In the genomic region with DNA sequence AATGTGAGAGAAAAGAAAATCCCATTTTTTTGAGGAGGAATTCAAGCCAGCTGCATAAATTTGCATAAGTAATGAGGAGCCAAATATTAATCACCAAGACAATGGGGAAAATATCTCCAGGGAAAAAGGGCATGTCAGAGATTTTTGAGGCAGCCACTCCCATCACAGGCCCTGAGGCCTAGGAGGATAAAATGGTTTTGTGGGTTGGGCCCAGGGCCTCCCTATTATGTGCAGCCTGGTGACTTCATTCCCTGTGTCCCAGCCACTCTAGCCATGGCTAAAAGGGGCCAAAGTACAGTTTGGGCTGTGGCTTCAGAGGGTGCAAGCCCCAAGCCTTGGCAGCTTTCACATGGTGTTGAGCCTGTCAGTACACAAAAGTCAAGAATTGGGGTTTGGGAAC, we compare ENCODE assay signal across 37 cellular contexts.
"Had no signal": no experiment of that assay in that cellular context is flagged by ENCODE, and none has a peak within 500 bp of the region (broad histone marks: within the 10 kb centered on the region; RNA-seq: fewer than 3 reads in every experiment).

No MANE protein-coding gene starts in this region.

- DNase-seq: activated B cell treated with CpG ODN at 0.5 μM for 24 hours; activated CD4-positive, alpha-beta memory T cell treated with anti-CD3 and anti-CD28 coated beads for 36 hours; activated CD4-positive, alpha-beta T cell treated with anti-CD3 and anti-CD28 coated beads for 4 hours; activated CD4-positive, alpha-beta T cell treated with anti-CD3 and anti-CD28 coated beads, Interleukin-2, amount 10 ng/mL, durations not matched to agents 24 days and 14 days; activated CD4-positive, alpha-beta T cell treated with anti-CD3 and anti-CD28 coated beads, Interleukin-2, amount 50 U/mL, for 1 hour; activated CD4-positive, alpha-beta T cell treated with anti-CD3 and anti-CD28 coated beads, Interleukin-2, amount 50 U/mL, for 4 hours; activated CD4-positive, CD25-positive, alpha-beta regulatory T cell treated with anti-CD3 and anti-CD28 coated beads, Interleukin-2, amount 50 U/mL, for 72 hours; activated CD8-positive, alpha-beta memory T cell treated with anti-CD3 and anti-CD28 coated beads, Interleukin-2, amount 50 U/mL, for 4 hours; activated CD8-positive, alpha-beta T cell treated with anti-CD3 and anti-CD28 coated beads for 36 hours; activated effector memory CD4-positive, alpha-beta T cell treated with anti-CD3 and anti-CD28 coated beads, Interleukin-2, amount 50 U/mL, for 16 hours; activated gamma-delta T cell treated with Interleukin-2 at 50 U/mL for 16 hours; activated naive CD4-positive, alpha-beta T cell; activated naive CD4-positive, alpha-beta T cell treated with anti-CD3 and anti-CD28 coated beads, Interleukin-2, amount 10 ng/mL, durations not matched to agents 7 days and 5 days; activated naive CD8-positive, alpha-beta T cell treated with anti-CD3 and anti-CD28 coated beads, Interleukin-2, amount 10 ng/mL, durations not matched to agents 7 days and 5 days; activated naive CD8-positive, alpha-beta T cell treated with anti-CD3 and anti-CD28 coated beads, Interleukin-2, amount 50 U/mL, for 24 hours; activated T-cell treated with anti-CD3 and anti-CD28 coated beads for 4 hours; activated T-cell treated with anti-CD3 and anti-CD28 coated beads, Interleukin-2, amount 50 U/mL, for 1 hour; activated T-cell treated with anti-CD3 and anti-CD28 coated beads, Interleukin-2, amount 50 U/mL, for 4 hours; activated T-cell treated with anti-CD3 and anti-CD28 coated beads, Interleukin-2, amount 50 U/mL, for 72 hours; amygdala; anterior cingulate cortex; body of pancreas; brain microvascular endothelial cell; central memory CD4-positive, alpha-beta T cell; T-helper 1 cell; T-helper 2 cell; T-helper 9 cell had no signal

- H3K27ac ChIP-seq: body of pancreas, brain microvascular endothelial cell, breast epithelium, VCaP had no signal

- ATAC-seq: activated CD8-positive, alpha-beta T cell treated with anti-CD3 and anti-CD28 coated beads for 36 hours; activated naive CD8-positive, alpha-beta T cell treated with anti-CD3 and anti-CD28 coated beads, Interleukin-2, amount 50 U/mL, for 24 hours; activated T-cell treated with anti-CD3 and anti-CD28 coated beads, Interleukin-2, amount 50 U/mL, for 4 hours; activated T-cell treated with anti-CD3 and anti-CD28 coated beads, Interleukin-2, amount 50 U/mL, for 72 hours; activated T-helper 17 cell treated with anti-CD3 and anti-CD28 coated beads, Interleukin-2, amount 50 U/mL, for 72 hours; body of pancreas had no signal

- H3K4me1 ChIP-seq: body of pancreas, breast epithelium had no signal

- H3K36me3 ChIP-seq: brain microvascular endothelial cell, breast epithelium had no signal

- H3K27me3 ChIP-seq: body of pancreas, brain microvascular endothelial cell, breast epithelium had no signal

- H3K36me3 Mint-ChIP-seq: activated CD4-positive, alpha-beta memory T cell treated with anti-CD3 and anti-CD28 coated beads for 36 hours; activated naive CD4-positive, alpha-beta T cell treated with anti-CD3 and anti-CD28 coated beads, Interleukin-2, amount 10 ng/mL, durations not matched to agents 7 days and 5 days; activated naive CD4-positive, alpha-beta T cell treated with anti-CD3 and anti-CD28 coated beads, Interleukin-2, amount 50 U/mL, for 24 hours; activated naive CD8-positive, alpha-beta T cell; activated naive CD8-positive, alpha-beta T cell treated with anti-CD3 and anti-CD28 coated beads, Interleukin-2, amount 10 ng/mL, durations not matched to agents 7 days and 5 days had no signal

- FAIRE-seq: astrocyte, TTC549 had no signal

- H3K9me3 ChIP-seq: body of pancreas had no signal

- H3K27me3 Mint-ChIP-seq: activated B cell treated with CpG ODN at 0.5 μM for 24 hours; activated CD4-positive, alpha-beta memory T cell treated with anti-CD3 and anti-CD28 coated beads for 36 hours; activated CD4-positive, alpha-beta T cell treated with anti-CD3 and anti-CD28 coated beads, Interleukin-2, amount 10 ng/mL, durations not matched to agents 24 days and 14 days; activated CD8-positive, alpha-beta T cell treated with anti-CD3 and anti-CD28 coated beads for 36 hours; activated naive CD4-positive, alpha-beta T cell treated with anti-CD3 and anti-CD28 coated beads, Interleukin-2, amount 10 ng/mL, durations not matched to agents 7 days and 5 days; activated naive CD4-positive, alpha-beta T cell treated with anti-CD3 and anti-CD28 coated beads, Interleukin-2, amount 50 U/mL, for 24 hours; activated naive CD8-positive, alpha-beta T cell; activated naive CD8-positive, alpha-beta T cell treated with anti-CD3 and anti-CD28 coated beads, Interleukin-2, amount 10 ng/mL, durations not matched to agents 7 days and 5 days; activated naive CD8-positive, alpha-beta T cell treated with anti-CD3 and anti-CD28 coated beads, Interleukin-2, amount 50 U/mL, for 24 hours; activated T-helper 17 cell treated with anti-CD3 and anti-CD28 coated beads, Interleukin-2, amount 50 U/mL, for 72 hours had no signal

- H3K4me3 Mint-ChIP-seq: activated B cell treated with CpG ODN at 0.5 μM for 24 hours; activated CD4-positive, alpha-beta memory T cell treated with anti-CD3 and anti-CD28 coated beads for 36 hours; activated CD4-positive, alpha-beta T cell treated with anti-CD3 and anti-CD28 coated beads, Interleukin-2, amount 10 ng/mL, durations not matched to agents 24 days and 14 days; activated CD8-positive, alpha-beta T cell treated with anti-CD3 and anti-CD28 coated beads for 36 hours; activated naive CD4-positive, alpha-beta T cell treated with anti-CD3 and anti-CD28 coated beads, Interleukin-2, amount 10 ng/mL, durations not matched to agents 7 days and 5 days; activated naive CD4-positive, alpha-beta T cell treated with anti-CD3 and anti-CD28 coated beads, Interleukin-2, amount 50 U/mL, for 24 hours; activated naive CD8-positive, alpha-beta T cell; activated naive CD8-positive, alpha-beta T cell treated with anti-CD3 and anti-CD28 coated beads, Interleukin-2, amount 10 ng/mL, durations not matched to agents 7 days and 5 days; activated naive CD8-positive, alpha-beta T cell treated with anti-CD3 and anti-CD28 coated beads, Interleukin-2, amount 50 U/mL, for 24 hours; activated T-cell treated with anti-CD3 and anti-CD28 coated beads, Interleukin-2, amount 50 U/mL, for 4 hours; activated T-cell treated with anti-CD3 and anti-CD28 coated beads, Interleukin-2, amount 50 U/mL, for 72 hours; activated T-helper 1 cell treated with anti-CD3 and anti-CD28 coated beads, Interleukin-12 subunit alpha, Interleukin-12 subunit beta, Interleukin-2, Interleukin-4 antibody, amounts not matched to agents 30 ng/mL and 10 ng/mL and 1 ng/mL, durations not matched to agents 14 hours and 24 hours and 36 hours; activated T-helper 17 cell treated with anti-CD3 and anti-CD28 coated beads, Interleukin-2, amount 50 U/mL, for 72 hours; T-helper 1 cell treated with Interleukin-12 subunit alpha and Interleukin-12 subunit beta and Interleukin-4 antibody, amounts not matched to agents 30 μg/mL and 1 μg/mL, for 36 hours; T-helper 2 cell treated with Interferon-gamma antibody and Interleukin-4, amounts not matched to agents 5 μg/mL and 100 μg/mL, for 36 hours had no signal

- H3K4me1 Mint-ChIP-seq: activated B cell treated with CpG ODN at 0.5 μM for 24 hours; activated CD4-positive, alpha-beta T cell treated with anti-CD3 and anti-CD28 coated beads, Interleukin-2, amount 10 ng/mL, durations not matched to agents 24 days and 14 days; activated naive CD4-positive, alpha-beta T cell treated with anti-CD3 and anti-CD28 coated beads, Interleukin-2, amount 10 ng/mL, durations not matched to agents 7 days and 5 days; activated naive CD4-positive, alpha-beta T cell treated with anti-CD3 and anti-CD28 coated beads, Interleukin-2, amount 50 U/mL, for 24 hours; activated naive CD8-positive, alpha-beta T cell treated with anti-CD3 and anti-CD28 coated beads, Interleukin-2, amount 10 ng/mL, durations not matched to agents 7 days and 5 days; activated naive CD8-positive, alpha-beta T cell treated with anti-CD3 and anti-CD28 coated beads, Interleukin-2, amount 50 U/mL, for 24 hours; activated T-helper 17 cell treated with anti-CD3 and anti-CD28 coated beads, Interleukin-2, amount 50 U/mL, for 72 hours had no signal

- H3K27ac Mint-ChIP-seq: activated B cell treated with CpG ODN at 0.5 μM for 24 hours; activated CD4-positive, alpha-beta memory T cell treated with anti-CD3 and anti-CD28 coated beads for 36 hours; activated CD4-positive, alpha-beta T cell treated with anti-CD3 and anti-CD28 coated beads, Interleukin-2, amount 10 ng/mL, durations not matched to agents 24 days and 14 days; activated CD8-positive, alpha-beta T cell treated with anti-CD3 and anti-CD28 coated beads for 36 hours; activated naive CD4-positive, alpha-beta T cell treated with anti-CD3 and anti-CD28 coated beads, Interleukin-2, amount 10 ng/mL, durations not matched to agents 7 days and 5 days; activated naive CD4-positive, alpha-beta T cell treated with anti-CD3 and anti-CD28 coated beads, Interleukin-2, amount 50 U/mL, for 24 hours; activated naive CD8-positive, alpha-beta T cell; activated naive CD8-positive, alpha-beta T cell treated with anti-CD3 and anti-CD28 coated beads, Interleukin-2, amount 10 ng/mL, durations not matched to agents 7 days and 5 days; activated naive CD8-positive, alpha-beta T cell treated with anti-CD3 and anti-CD28 coated beads, Interleukin-2, amount 50 U/mL, for 24 hours; activated T-cell treated with anti-CD3 and anti-CD28 coated beads, Interleukin-2, amount 50 U/mL, for 72 hours; activated T-helper 1 cell treated with anti-CD3 and anti-CD28 coated beads, Interleukin-12 subunit alpha, Interleukin-12 subunit beta, Interleukin-2, Interleukin-4 antibody, amounts not matched to agents 30 ng/mL and 10 ng/mL and 1 ng/mL, durations not matched to agents 14 hours and 24 hours and 36 hours; activated T-helper 17 cell treated with anti-CD3 and anti-CD28 coated beads, Interleukin-2, amount 50 U/mL, for 72 hours; T-helper 1 cell treated with Interleukin-12 subunit alpha and Interleukin-12 subunit beta and Interleukin-4 antibody, amounts not matched to agents 30 μg/mL and 1 μg/mL, for 36 hours; T-helper 2 cell treated with Interferon-gamma antibody and Interleukin-4, amounts not matched to agents 5 μg/mL and 100 μg/mL, for 36 hours had no signal

- H3K4me3 ChIP-seq: body of pancreas, breast epithelium had no signal
